Comparison of ENCODE assay signal across 1 cellular context in genomic region chr1:212858055-212858460, GRCh38.
TF ChIP-seq lines count a peak whose summit lies in the region.

Gene FLVCR1 (plus strand): TSS chr1:212858275. CDS start chr1:212858453, 178 bp downstream.

TF ChIP-seq in K562, 482 proteins besides CTCF, POLR2A, EP300 and RAD21 (continued from another document and continues in another):
- TF ChIP-seq E2F8 (IDR thresholded peaks at IDR 0.05; ENCODE audit: low read depth, partially characterized antibody): peak; percentile 40
- peak; percentile 90; the same call in 1 of the 2 replicates for TF ChIP-seq KAT7 (CRISPR knock-in tag; IDR thresholded peaks at IDR 0.05; ENCODE audit: borderline replicate concordance)
- TF ChIP-seq, protein P1, sequence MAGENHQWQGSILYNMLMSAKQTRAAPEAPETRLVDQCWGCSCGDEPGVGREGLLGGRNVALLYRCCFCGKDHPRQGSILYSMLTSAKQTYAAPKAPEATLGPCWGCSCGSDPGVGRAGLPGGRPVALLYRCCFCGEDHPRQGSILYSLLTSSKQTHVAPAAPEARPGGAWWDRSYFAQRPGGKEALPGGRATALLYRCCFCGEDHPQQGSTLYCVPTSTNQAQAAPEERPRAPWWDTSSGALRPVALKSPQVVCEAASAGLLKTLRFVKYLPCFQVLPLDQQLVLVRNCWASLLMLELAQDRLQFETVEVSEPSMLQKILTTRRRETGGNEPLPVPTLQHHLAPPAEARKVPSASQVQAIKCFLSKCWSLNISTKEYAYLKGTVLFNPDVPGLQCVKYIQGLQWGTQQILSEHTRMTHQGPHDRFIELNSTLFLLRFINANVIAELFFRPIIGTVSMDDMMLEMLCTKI (IDR thresholded peaks at IDR 0.05; ENCODE audit: partially characterized antibody): no peak
- peak; percentile 37; the same call in 1 of the 2 replicates for TF ChIP-seq ZNF274 (IDR thresholded peaks at IDR 0.05; ENCODE audit: borderline replicate concordance, low read depth, low read length)
- no peak for TF ChIP-seq ZNF354B (CRISPR knock-in tag; IDR thresholded peaks at IDR 0.05)
- TF ChIP-seq, protein P2, sequence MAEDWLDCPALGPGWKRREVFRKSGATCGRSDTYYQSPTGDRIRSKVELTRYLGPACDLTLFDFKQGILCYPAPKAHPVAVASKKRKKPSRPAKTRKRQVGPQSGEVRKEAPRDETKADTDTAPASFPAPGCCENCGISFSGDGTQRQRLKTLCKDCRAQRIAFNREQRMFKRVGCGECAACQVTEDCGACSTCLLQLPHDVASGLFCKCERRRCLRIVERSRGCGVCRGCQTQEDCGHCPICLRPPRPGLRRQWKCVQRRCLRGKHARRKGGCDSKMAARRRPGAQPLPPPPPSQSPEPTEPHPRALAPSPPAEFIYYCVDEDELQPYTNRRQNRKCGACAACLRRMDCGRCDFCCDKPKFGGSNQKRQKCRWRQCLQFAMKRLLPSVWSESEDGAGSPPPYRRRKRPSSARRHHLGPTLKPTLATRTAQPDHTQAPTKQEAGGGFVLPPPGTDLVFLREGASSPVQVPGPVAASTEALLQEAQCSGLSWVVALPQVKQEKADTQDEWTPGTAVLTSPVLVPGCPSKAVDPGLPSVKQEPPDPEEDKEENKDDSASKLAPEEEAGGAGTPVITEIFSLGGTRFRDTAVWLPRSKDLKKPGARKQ (CRISPR knock-in tag; IDR thresholded peaks at IDR 0.05): no peak
- TF ChIP-seq SMC3 (conservative IDR thresholded peaks at IDR 0.05; ENCODE audit: insufficient read depth, low read depth, low read length): 0 out of 2 replicates have a peak, but pooled peaks have one; percentile 2
- no peak for TF ChIP-seq ZNF830 (CRISPR knock-in tag; IDR thresholded peaks at IDR 0.05)
- peak; percentile 66 for TF ChIP-seq TAF1 (IDR thresholded peaks at IDR 0.05; ENCODE audit: control insufficient read depth, extremely low read depth, insufficient read depth, low read length, severe bottlenecking)
- TF ChIP-seq CREB3L1 (IDR thresholded peaks at IDR 0.05; ENCODE audit: borderline replicate concordance, low read depth): peak; percentile 80; the same call in 1 of the 2 replicates
- peak; percentile 37 for TF ChIP-seq SOX6 (IDR thresholded peaks at IDR 0.05)
- TF ChIP-seq FIP1L1 (IDR thresholded peaks at IDR 0.05; ENCODE audit: low read depth, low read length, poor library complexity, severe bottlenecking): peak; percentile 90
- TF ChIP-seq, protein P3, sequence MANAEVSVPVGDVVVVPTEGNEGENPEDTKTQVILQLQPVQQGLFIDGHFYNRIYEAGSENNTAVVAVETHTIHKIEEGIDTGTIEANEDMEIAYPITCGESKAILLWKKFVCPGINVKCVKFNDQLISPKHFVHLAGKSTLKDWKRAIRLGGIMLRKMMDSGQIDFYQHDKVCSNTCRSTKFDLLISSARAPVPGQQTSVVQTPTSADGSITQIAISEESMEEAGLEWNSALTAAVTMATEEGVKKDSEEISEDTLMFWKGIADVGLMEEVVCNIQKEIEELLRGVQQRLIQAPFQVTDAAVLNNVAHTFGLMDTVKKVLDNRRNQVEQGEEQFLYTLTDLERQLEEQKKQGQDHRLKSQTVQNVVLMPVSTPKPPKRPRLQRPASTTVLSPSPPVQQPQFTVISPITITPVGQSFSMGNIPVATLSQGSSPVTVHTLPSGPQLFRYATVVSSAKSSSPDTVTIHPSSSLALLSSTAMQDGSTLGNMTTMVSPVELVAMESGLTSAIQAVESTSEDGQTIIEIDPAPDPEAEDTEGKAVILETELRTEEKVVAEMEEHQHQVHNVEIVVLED (CRISPR knock-in tag; IDR thresholded peaks at IDR 0.05): peak; percentile 31; the same call in 1 of the 2 replicates
- no peak for TF ChIP-seq ARID2 (IDR thresholded peaks at IDR 0.05)
- peak; percentile 77; the same call in 1 of the 2 replicates for TF ChIP-seq MTA1 (IDR thresholded peaks at IDR 0.05; ENCODE audit: borderline replicate concordance)
- no peak for TF ChIP-seq MECOM (CRISPR knock-in tag; IDR thresholded peaks at IDR 0.05)
- TF ChIP-seq, protein P4, sequence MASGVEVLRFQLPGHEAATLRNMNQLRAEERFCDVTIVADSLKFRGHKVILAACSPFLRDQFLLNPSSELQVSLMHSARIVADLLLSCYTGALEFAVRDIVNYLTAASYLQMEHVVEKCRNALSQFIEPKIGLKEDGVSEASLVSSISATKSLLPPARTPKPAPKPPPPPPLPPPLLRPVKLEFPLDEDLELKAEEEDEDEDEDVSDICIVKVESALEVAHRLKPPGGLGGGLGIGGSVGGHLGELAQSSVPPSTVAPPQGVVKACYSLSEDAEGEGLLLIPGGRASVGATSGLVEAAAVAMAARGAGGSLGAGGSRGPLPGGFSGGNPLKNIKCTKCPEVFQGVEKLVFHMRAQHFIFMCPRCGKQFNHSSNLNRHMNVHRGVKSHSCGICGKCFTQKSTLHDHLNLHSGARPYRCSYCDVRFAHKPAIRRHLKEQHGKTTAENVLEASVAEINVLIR (CRISPR knock-in tag; IDR thresholded peaks at IDR 0.05): peak; percentile 54; the same call in 1 of the 2 replicates
- no peak for TF ChIP-seq CBX5 (IDR thresholded peaks at IDR 0.05; ENCODE audit: borderline replicate concordance, low read depth)
- TF ChIP-seq GABPA (tag; conservative IDR thresholded peaks at IDR 0.05; ENCODE audit: low read depth): peak; percentile 71
- TF ChIP-seq, protein P5, sequence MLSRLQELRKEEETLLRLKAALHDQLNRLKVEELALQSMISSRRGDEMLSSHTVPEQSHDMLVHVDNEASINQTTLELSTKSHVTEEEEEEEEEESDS (CRISPR knock-in tag; IDR thresholded peaks at IDR 0.05): no peak
- TF ChIP-seq GTF3C2 (IDR thresholded peaks at IDR 0.05; ENCODE audit: borderline replicate concordance, extremely low read depth, insufficient read length): no peak
- TF ChIP-seq POLR3G (IDR thresholded peaks at IDR 0.05; ENCODE audit: extremely low read depth, insufficient read length, insufficient replicate concordance): no peak
- TF ChIP-seq L3MBTL2 (IDR thresholded peaks at IDR 0.05): peak; percentile 85
- TF ChIP-seq NCOR1 (IDR thresholded peaks at IDR 0.05): peak; percentile 57; the same call in 1 of the 2 replicates
- TF ChIP-seq ZNF175 (CRISPR knock-in tag; IDR thresholded peaks at IDR 0.05; ENCODE audit: low read depth): no peak
- peak; percentile 55 for TF ChIP-seq FOSL1 (tag; conservative IDR thresholded peaks at IDR 0.05)
- TF ChIP-seq CTBP1 (IDR thresholded peaks at IDR 0.05; ENCODE audit: borderline replicate concordance): peak; percentile 93; the same call in 1 of the 2 replicates
- peak; percentile 81 for TF ChIP-seq ZBTB7A (IDR thresholded peaks at IDR 0.05; ENCODE audit: borderline replicate concordance, control insufficient read depth, low read depth, low read length)
- TF ChIP-seq LEF1 (IDR thresholded peaks at IDR 0.05): no peak
- TF ChIP-seq KDM5B (IDR thresholded peaks at IDR 0.05; ENCODE audit: insufficient replicate concordance, low read depth, low read length): peak; percentile 83
- TF ChIP-seq HNRNPLL (IDR thresholded peaks at IDR 0.05; ENCODE audit: low read depth, low read length, poor library complexity, severe bottlenecking): peak; percentile 81
- TF ChIP-seq MYC (IDR thresholded peaks at IDR 0.05; ENCODE audit: low read depth, low read length): peak; percentile 91
- no peak for TF ChIP-seq MYC (CRISPR knock-in tag; IDR thresholded peaks at IDR 0.05; ENCODE audit: borderline replicate concordance, low read depth)
- TF ChIP-seq, protein P6, sequence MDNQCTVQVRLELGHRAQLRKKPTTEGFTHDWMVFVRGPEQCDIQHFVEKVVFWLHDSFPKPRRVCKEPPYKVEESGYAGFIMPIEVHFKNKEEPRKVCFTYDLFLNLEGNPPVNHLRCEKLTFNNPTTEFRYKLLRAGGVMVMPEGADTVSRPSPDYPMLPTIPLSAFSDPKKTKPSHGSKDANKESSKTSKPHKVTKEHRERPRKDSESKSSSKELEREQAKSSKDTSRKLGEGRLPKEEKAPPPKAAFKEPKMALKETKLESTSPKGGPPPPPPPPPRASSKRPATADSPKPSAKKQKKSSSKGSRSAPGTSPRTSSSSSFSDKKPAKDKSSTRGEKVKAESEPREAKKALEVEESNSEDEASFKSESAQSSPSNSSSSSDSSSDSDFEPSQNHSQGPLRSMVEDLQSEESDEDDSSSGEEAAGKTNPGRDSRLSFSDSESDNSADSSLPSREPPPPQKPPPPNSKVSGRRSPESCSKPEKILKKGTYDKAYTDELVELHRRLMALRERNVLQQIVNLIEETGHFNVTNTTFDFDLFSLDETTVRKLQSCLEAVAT (IDR thresholded peaks at IDR 0.05): peak in 1 of 2 experiments; percentile 81; a peak in 2 of 4 replicates
- peak; percentile 81 for TF ChIP-seq PHF8 (IDR thresholded peaks at IDR 0.05; ENCODE audit: borderline replicate concordance, low read length)
- TF ChIP-seq NCOA4 (IDR thresholded peaks at IDR 0.05; ENCODE audit: partially characterized antibody): no peak
- TF ChIP-seq KDM1A (IDR thresholded peaks at IDR 0.05): peak in 1 of 2 experiments; percentile 6; a peak in 1 of 4 replicates
- TF ChIP-seq, protein P7, sequence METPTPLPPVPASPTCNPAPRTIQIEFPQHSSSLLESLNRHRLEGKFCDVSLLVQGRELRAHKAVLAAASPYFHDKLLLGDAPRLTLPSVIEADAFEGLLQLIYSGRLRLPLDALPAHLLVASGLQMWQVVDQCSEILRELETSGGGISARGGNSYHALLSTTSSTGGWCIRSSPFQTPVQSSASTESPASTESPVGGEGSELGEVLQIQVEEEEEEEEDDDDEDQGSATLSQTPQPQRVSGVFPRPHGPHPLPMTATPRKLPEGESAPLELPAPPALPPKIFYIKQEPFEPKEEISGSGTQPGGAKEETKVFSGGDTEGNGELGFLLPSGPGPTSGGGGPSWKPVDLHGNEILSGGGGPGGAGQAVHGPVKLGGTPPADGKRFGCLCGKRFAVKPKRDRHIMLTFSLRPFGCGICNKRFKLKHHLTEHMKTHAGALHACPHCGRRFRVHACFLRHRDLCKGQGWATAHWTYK (CRISPR knock-in tag; IDR thresholded peaks at IDR 0.05): no peak
- no peak for TF ChIP-seq ZNF143 (CRISPR knock-in tag; IDR thresholded peaks at IDR 0.05)
- no peak for TF ChIP-seq DDX20 (tag; IDR thresholded peaks at IDR 0.05; ENCODE audit: low read depth)
- peak; percentile 82; the same call in 1 of the 2 replicates for TF ChIP-seq RB1 (IDR thresholded peaks at IDR 0.05; ENCODE audit: low read depth)
